ENCODE assay signal across 11 cellular contexts in genomic region chr13:110445183-110445582, GRCh38.
DNase-seq lines count a peak whose midpoint lies in the region; ATAC-seq, FAIRE-seq and TF ChIP-seq lines count a peak whose summit lies in the region.
"Had no signal": no experiment of that assay in that cellular context is flagged by ENCODE, and none has a peak within 500 bp of the region (broad histone marks: within the 10 kb centered on the region; RNA-seq: fewer than 3 reads in every experiment).

No MANE protein-coding gene starts in this region.

- peak overlapping the region; percentile 23 for H3K4me2 ChIP-seq in astrocyte (ENCODE audit: low read length)

- H3K36me3 Mint-ChIP-seq in astrocyte (ENCODE audit: low read depth, unreplicated experiment) (peaks cover 47% of the 10 kb centered on the region), immature natural killer cell (no peaks in the 10 kb centered on the region)
- H3K36me3 Mint-ChIP-seq in activated T-helper 2 cell treated with anti-CD3 and anti-CD28 coated beads, Interferon-gamma antibody, Interleukin-2, Interleukin-4, amounts not matched to agents 10 μg/mL and 5 μg/mL and 100 μg/mL, durations not matched to agents 14 hours and 24 hours and 36 hours (ENCODE audit: low read depth) = no peaks in the 10 kb centered on the region

- H3K27me3 Mint-ChIP-seq in astrocyte (ENCODE audit: low read depth, unreplicated experiment) = no peaks in the 10 kb centered on the region
- H3K27me3 Mint-ChIP-seq in immature natural killer cell (ENCODE audit: low read depth in 3 of 3) = peaks cover 1 to 6% (median 3%) of the 10 kb centered on the region in 3 donors
- peaks cover 20% of the 10 kb centered on the region for H3K27me3 Mint-ChIP-seq in activated T-helper 2 cell treated with anti-CD3 and anti-CD28 coated beads, Interferon-gamma antibody, Interleukin-2, Interleukin-4, amounts not matched to agents 10 μg/mL and 5 μg/mL and 100 μg/mL, durations not matched to agents 14 hours and 24 hours and 36 hours (ENCODE audit: low read depth)

- H3K4me1 ChIP-seq in astrocyte (ENCODE audit: insufficient read depth, low read length) (peaks cover 56% of the 10 kb centered on the region), right atrium auricular region (peaks cover 0 to 5% of the 10 kb centered on the region in 2 donors)

- intact Hi-C loops in cardiac septum (cut with DNase I) = no loop called here
- intact Hi-C loops in Right ventricle myocardium superior (cut with DNase I) = no loop called here
- intact Hi-C loops in activated T-helper 2 cell treated with anti-CD3 and anti-CD28 coated beads, Interferon-gamma antibody, Interleukin-2, Interleukin-4, amounts not matched to agents 10 μg/mL and 5 μg/mL and 100 μg/mL, durations not matched to agents 14 hours and 24 hours and 36 hours (cut with micrococcal nuclease) = no loop called here

- H2AFZ ChIP-seq in astrocyte (ENCODE audit: low read depth, low read length) = no peak overlapping the region

- H3K4me3 Mint-ChIP-seq in astrocyte (ENCODE audit: unreplicated experiment) (no peak overlapping the region), immature natural killer cell (no peak overlapping the region)
- H3K4me3 Mint-ChIP-seq in activated T-helper 2 cell treated with anti-CD3 and anti-CD28 coated beads, Interferon-gamma antibody, Interleukin-2, Interleukin-4, amounts not matched to agents 10 μg/mL and 5 μg/mL and 100 μg/mL, durations not matched to agents 14 hours and 24 hours and 36 hours (ENCODE audit: low read depth) = no peak overlapping the region

- H3K4me1 Mint-ChIP-seq in astrocyte (ENCODE audit: low read depth, unreplicated experiment) (peaks cover 58% of the 10 kb centered on the region), immature natural killer cell (no peaks in the 10 kb centered on the region)
- H3K4me1 Mint-ChIP-seq in activated T-helper 2 cell treated with anti-CD3 and anti-CD28 coated beads, Interferon-gamma antibody, Interleukin-2, Interleukin-4, amounts not matched to agents 10 μg/mL and 5 μg/mL and 100 μg/mL, durations not matched to agents 14 hours and 24 hours and 36 hours (ENCODE audit: low read depth) = no peaks in the 10 kb centered on the region

- DNase-seq in cardiac septum (ENCODE audit: low spot score) (peak; percentile 46), Right ventricle myocardium superior (no peak), astrocyte (ENCODE audit: low read depth) (peak; percentile 59), NCI-H2107 treated with DMSO at 0.1 percent for 48 hours (lab: John Stamatoyannopoulos, UW; ENCODE audit: unreplicated experiment) (no peak), right atrium auricular region (ENCODE audit: low spot score) (no peak), immature natural killer cell (no peak)
- DNase-seq in activated T-helper 2 cell treated with anti-CD3 and anti-CD28 coated beads, Interferon-gamma antibody, Interleukin-2, Interleukin-4, amounts not matched to agents 10 μg/mL and 5 μg/mL and 100 μg/mL, durations not matched to agents 14 hours and 24 hours and 36 hours (ENCODE audit: low spot score) = no peak
- DNase-seq: ACHN, NCI-H2171 treated with DMSO at 0.1 percent for 48 hours, substantia nigra had no signal

- H3K36me3 ChIP-seq in astrocyte (ENCODE audit: insufficient read depth, low read length) = peaks cover 45% of the 10 kb centered on the region
- H3K36me3 ChIP-seq in right atrium auricular region = peaks cover 73% of the 10 kb centered on the region

- no peak overlapping the region for H3K27ac Mint-ChIP-seq in astrocyte (ENCODE audit: unreplicated experiment)
- no peak overlapping the region for H3K27ac Mint-ChIP-seq in immature natural killer cell
- H3K27ac Mint-ChIP-seq in activated T-helper 2 cell treated with anti-CD3 and anti-CD28 coated beads, Interferon-gamma antibody, Interleukin-2, Interleukin-4, amounts not matched to agents 10 μg/mL and 5 μg/mL and 100 μg/mL, durations not matched to agents 14 hours and 24 hours and 36 hours = no peak overlapping the region

- H3K4me3 ChIP-seq in astrocyte (ENCODE audit: insufficient read depth, low read depth, low read length) (no peak overlapping the region), right atrium auricular region (no peak overlapping the region)

- no peak for FAIRE-seq in astrocyte (lab: Jason Lieb, UNC)

- H3K27me3 ChIP-seq in astrocyte (ENCODE audit: insufficient read depth, low read length) (no peaks in the 10 kb centered on the region), right atrium auricular region (no peaks in the 10 kb centered on the region)

- peak overlapping the region; percentile 13 for H3K9ac ChIP-seq in astrocyte (ENCODE audit: low read length)

- H4K20me1 ChIP-seq in astrocyte (ENCODE audit: insufficient read depth, low read length) = peaks cover 14% of the 10 kb centered on the region

- ATAC-seq in Right ventricle myocardium superior (ENCODE audit: poor library complexity) (no peak), HG03139 (IDR thresholded peaks at IDR 0.05; ENCODE audit: unreplicated experiment) (peak; percentile 45)

- TF ChIP-seq CTCF in astrocyte (IDR thresholded peaks at IDR 0.05; ENCODE audit: insufficient read depth, low read depth, low read length) (no peak), right atrium auricular region (IDR thresholded peaks at IDR 0.05) (no peak)

- no peaks in the 10 kb centered on the region for H3K79me2 ChIP-seq in astrocyte (ENCODE audit: insufficient read depth, low read length)

- H3K27ac ChIP-seq in astrocyte (ENCODE audit: low read depth, low read length) (peak overlapping the region; percentile 28), right atrium auricular region (no peak overlapping the region)

- H3K9me3 ChIP-seq in astrocyte (ENCODE audit: insufficient read depth, low read depth, low read length) (no peaks in the 10 kb centered on the region), right atrium auricular region (no peaks in the 10 kb centered on the region)

- H3K9me3 Mint-ChIP-seq in astrocyte (ENCODE audit: unreplicated experiment) = no peaks in the 10 kb centered on the region
- no peaks in the 10 kb centered on the region for H3K9me3 Mint-ChIP-seq in immature natural killer cell
- H3K9me3 Mint-ChIP-seq in activated T-helper 2 cell treated with anti-CD3 and anti-CD28 coated beads, Interferon-gamma antibody, Interleukin-2, Interleukin-4, amounts not matched to agents 10 μg/mL and 5 μg/mL and 100 μg/mL, durations not matched to agents 14 hours and 24 hours and 36 hours = no peaks in the 10 kb centered on the region

Comparison
In these comparisons a context has a peak if more than half of its experiments do, and no peak if none do; other contexts are left out.
1. DNase-seq: peak in cardiac septum (single experiment) and astrocyte (single experiment); none in Right ventricle myocardium superior (single experiment), NCI-H2107 treated with DMSO at 0.1 percent for 48 hours (single experiment), right atrium auricular region (single experiment), immature natural killer cell (0 of 3) and activated T-helper 2 cell treated with anti-CD3 and anti-CD28 coated beads, Interferon-gamma antibody, Interleukin-2, Interleukin-4, amounts not matched to agents 10 μg/mL and 5 μg/mL and 100 μg/mL, durations not matched to agents 14 hours and 24 hours and 36 hours (single experiment).